1 cellular context compared by ENCODE assay signal in the genomic region with DNA sequence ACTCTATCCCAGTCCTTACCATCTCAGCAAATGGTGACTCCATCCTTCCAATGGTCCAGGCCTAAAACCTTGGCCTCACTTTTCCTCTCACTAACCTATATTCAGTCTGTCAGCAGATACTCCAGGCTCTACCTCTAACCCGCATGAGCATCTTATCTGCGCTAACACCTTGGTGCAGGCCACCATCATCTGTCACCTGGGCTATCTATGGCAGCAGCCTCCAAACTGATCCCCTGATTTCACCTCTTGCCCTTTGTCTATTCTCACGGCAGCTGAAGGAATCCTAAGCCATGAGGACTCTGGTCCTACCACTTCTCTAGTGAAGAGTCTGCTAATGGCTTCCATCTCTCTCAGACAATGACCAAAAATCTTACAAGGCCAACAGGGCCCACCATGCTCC.
TF ChIP-seq lines count a peak whose summit lies in the region.

No MANE protein-coding gene starts in this region.

TF ChIP-seq in K562, 482 proteins besides CTCF, POLR2A, EP300 and RAD21 (continues in another document):
- TF ChIP-seq BCL6 (CRISPR knock-in tag; IDR thresholded peaks at IDR 0.05) (no peak), ZFP36 (IDR thresholded peaks at IDR 0.05; ENCODE audit: low read depth, low read length, partially characterized antibody) (no peak), ZFX (CRISPR knock-in tag; IDR thresholded peaks at IDR 0.05) (no peak), ZNF174 (CRISPR knock-in tag; IDR thresholded peaks at IDR 0.05) (no peak), TCF3 (CRISPR knock-in tag; IDR thresholded peaks at IDR 0.05) (no peak), SMC3 (conservative IDR thresholded peaks at IDR 0.05; ENCODE audit: insufficient read depth, low read depth, low read length) (no peak), TEAD4 (IDR thresholded peaks at IDR 0.05; ENCODE audit: low read length) (peak; percentile 41; the same call in 1 of the 2 replicates), TEAD4 (CRISPR knock-in tag; IDR thresholded peaks at IDR 0.05; ENCODE audit: borderline replicate concordance) (no peak), PURB (CRISPR knock-in tag; IDR thresholded peaks at IDR 0.05; ENCODE audit: low read depth) (no peak), SAFB2 (IDR thresholded peaks at IDR 0.05; ENCODE audit: borderline replicate concordance, low read depth, low read length, severe bottlenecking) (no peak), DIDO1 (tag; IDR thresholded peaks at IDR 0.05; ENCODE audit: low read depth) (no peak), TAL1 (IDR thresholded peaks at IDR 0.05) (peak; percentile 46; the same call in 1 of the 2 replicates), BRF1 (IDR thresholded peaks at IDR 0.05; ENCODE audit: borderline replicate concordance, extremely low read depth, insufficient read length) (no peak), HDAC6 (IDR thresholded peaks at IDR 0.05; ENCODE audit: low read depth, low read length) (no peak), CBFA2T2 (conservative IDR thresholded peaks at IDR 0.05) (peak; percentile 55), MTA2 (IDR thresholded peaks at IDR 0.05; ENCODE audit: low read depth) (no peak), ERF (CRISPR knock-in tag; IDR thresholded peaks at IDR 0.05) (no peak), PHB (CRISPR knock-in tag; IDR thresholded peaks at IDR 0.05) (no peak), NCOA2 (IDR thresholded peaks at IDR 0.05; ENCODE audit: partially characterized antibody in 2 of 2) (no peak), ZNF354B (CRISPR knock-in tag; IDR thresholded peaks at IDR 0.05) (no peak), SMAD3 (CRISPR knock-in tag; conservative IDR thresholded peaks at IDR 0.05) (no peak), CBFA2T3 (IDR thresholded peaks at IDR 0.05) (peak; percentile 76), ESRRB (CRISPR knock-in tag; IDR thresholded peaks at IDR 0.05; ENCODE audit: borderline replicate concordance) (no peak), RCOR1 (IDR thresholded peaks at IDR 0.05; ENCODE audit: borderline replicate concordance in 1 of 2, low read depth in 2 of 2, low read length in 2 of 2) (no peak)
- TF ChIP-seq, protein P1, sequence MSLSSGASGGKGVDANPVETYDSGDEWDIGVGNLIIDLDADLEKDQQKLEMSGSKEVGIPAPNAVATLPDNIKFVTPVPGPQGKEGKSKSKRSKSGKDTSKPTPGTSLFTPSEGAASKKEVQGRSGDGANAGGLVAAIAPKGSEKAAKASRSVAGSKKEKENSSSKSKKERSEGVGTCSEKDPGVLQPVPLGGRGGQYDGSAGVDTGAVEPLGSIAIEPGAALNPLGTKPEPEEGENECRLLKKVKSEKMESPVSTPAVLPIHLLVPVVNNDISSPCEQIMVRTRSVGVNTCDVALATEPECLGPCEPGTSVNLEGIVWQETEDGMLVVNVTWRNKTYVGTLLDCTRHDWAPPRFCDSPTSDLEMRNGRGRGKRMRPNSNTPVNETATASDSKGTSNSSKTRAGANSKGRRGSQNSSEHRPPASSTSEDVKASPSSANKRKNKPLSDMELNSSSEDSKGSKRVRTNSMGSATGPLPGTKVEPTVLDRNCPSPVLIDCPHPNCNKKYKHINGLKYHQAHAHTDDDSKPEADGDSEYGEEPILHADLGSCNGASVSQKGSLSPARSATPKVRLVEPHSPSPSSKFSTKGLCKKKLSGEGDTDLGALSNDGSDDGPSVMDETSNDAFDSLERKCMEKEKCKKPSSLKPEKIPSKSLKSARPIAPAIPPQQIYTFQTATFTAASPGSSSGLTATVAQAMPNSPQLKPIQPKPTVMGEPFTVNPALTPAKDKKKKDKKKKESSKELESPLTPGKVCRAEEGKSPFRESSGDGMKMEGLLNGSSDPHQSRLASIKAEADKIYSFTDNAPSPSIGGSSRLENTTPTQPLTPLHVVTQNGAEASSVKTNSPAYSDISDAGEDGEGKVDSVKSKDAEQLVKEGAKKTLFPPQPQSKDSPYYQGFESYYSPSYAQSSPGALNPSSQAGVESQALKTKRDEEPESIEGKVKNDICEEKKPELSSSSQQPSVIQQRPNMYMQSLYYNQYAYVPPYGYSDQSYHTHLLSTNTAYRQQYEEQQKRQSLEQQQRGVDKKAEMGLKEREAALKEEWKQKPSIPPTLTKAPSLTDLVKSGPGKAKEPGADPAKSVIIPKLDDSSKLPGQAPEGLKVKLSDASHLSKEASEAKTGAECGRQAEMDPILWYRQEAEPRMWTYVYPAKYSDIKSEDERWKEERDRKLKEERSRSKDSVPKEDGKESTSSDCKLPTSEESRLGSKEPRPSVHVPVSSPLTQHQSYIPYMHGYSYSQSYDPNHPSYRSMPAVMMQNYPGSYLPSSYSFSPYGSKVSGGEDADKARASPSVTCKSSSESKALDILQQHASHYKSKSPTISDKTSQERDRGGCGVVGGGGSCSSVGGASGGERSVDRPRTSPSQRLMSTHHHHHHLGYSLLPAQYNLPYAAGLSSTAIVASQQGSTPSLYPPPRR (CRISPR knock-in tag; IDR thresholded peaks at IDR 0.05; ENCODE audit: borderline replicate concordance), result no peak
- TF ChIP-seq, protein P2, sequence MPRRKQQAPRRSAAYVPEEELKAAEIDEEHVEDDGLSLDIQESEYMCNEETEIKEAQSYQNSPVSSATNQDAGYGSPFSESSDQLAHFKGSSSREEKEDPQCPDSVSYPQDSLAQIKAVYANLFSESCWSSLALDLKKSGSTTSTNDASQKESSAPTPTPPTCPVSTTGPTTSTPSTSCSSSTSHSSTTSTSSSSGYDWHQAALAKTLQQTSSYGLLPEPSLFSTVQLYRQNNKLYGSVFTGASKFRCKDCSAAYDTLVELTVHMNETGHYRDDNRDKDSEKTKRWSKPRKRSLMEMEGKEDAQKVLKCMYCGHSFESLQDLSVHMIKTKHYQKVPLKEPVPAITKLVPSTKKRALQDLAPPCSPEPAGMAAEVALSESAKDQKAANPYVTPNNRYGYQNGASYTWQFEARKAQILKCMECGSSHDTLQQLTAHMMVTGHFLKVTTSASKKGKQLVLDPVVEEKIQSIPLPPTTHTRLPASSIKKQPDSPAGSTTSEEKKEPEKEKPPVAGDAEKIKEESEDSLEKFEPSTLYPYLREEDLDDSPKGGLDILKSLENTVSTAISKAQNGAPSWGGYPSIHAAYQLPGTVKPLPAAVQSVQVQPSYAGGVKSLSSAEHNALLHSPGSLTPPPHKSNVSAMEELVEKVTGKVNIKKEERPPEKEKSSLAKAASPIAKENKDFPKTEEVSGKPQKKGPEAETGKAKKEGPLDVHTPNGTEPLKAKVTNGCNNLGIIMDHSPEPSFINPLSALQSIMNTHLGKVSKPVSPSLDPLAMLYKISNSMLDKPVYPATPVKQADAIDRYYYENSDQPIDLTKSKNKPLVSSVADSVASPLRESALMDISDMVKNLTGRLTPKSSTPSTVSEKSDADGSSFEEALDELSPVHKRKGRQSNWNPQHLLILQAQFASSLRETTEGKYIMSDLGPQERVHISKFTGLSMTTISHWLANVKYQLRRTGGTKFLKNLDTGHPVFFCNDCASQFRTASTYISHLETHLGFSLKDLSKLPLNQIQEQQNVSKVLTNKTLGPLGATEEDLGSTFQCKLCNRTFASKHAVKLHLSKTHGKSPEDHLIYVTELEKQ (CRISPR knock-in tag; IDR thresholded peaks at IDR 0.05), result no peak
- TF ChIP-seq, protein P3, sequence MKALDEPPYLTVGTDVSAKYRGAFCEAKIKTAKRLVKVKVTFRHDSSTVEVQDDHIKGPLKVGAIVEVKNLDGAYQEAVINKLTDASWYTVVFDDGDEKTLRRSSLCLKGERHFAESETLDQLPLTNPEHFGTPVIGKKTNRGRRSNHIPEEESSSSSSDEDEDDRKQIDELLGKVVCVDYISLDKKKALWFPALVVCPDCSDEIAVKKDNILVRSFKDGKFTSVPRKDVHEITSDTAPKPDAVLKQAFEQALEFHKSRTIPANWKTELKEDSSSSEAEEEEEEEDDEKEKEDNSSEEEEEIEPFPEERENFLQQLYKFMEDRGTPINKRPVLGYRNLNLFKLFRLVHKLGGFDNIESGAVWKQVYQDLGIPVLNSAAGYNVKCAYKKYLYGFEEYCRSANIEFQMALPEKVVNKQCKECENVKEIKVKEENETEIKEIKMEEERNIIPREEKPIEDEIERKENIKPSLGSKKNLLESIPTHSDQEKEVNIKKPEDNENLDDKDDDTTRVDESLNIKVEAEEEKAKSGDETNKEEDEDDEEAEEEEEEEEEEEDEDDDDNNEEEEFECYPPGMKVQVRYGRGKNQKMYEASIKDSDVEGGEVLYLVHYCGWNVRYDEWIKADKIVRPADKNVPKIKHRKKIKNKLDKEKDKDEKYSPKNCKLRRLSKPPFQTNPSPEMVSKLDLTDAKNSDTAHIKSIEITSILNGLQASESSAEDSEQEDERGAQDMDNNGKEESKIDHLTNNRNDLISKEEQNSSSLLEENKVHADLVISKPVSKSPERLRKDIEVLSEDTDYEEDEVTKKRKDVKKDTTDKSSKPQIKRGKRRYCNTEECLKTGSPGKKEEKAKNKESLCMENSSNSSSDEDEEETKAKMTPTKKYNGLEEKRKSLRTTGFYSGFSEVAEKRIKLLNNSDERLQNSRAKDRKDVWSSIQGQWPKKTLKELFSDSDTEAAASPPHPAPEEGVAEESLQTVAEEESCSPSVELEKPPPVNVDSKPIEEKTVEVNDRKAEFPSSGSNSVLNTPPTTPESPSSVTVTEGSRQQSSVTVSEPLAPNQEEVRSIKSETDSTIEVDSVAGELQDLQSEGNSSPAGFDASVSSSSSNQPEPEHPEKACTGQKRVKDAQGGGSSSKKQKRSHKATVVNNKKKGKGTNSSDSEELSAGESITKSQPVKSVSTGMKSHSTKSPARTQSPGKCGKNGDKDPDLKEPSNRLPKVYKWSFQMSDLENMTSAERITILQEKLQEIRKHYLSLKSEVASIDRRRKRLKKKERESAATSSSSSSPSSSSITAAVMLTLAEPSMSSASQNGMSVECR (CRISPR knock-in tag; IDR thresholded peaks at IDR 0.05), result no peak
- TF ChIP-seq, protein P4, sequence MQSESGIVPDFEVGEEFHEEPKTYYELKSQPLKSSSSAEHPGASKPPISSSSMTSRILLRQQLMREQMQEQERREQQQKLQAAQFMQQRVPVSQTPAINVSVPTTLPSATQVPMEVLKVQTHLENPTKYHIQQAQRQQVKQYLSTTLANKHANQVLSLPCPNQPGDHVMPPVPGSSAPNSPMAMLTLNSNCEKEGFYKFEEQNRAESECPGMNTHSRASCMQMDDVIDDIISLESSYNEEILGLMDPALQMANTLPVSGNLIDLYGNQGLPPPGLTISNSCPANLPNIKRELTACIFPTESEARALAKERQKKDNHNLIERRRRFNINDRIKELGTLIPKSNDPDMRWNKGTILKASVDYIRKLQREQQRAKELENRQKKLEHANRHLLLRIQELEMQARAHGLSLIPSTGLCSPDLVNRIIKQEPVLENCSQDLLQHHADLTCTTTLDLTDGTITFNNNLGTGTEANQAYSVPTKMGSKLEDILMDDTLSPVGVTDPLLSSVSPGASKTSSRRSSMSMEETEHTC (IDR thresholded peaks at IDR 0.05), result no peak
- TF ChIP-seq, protein P5, sequence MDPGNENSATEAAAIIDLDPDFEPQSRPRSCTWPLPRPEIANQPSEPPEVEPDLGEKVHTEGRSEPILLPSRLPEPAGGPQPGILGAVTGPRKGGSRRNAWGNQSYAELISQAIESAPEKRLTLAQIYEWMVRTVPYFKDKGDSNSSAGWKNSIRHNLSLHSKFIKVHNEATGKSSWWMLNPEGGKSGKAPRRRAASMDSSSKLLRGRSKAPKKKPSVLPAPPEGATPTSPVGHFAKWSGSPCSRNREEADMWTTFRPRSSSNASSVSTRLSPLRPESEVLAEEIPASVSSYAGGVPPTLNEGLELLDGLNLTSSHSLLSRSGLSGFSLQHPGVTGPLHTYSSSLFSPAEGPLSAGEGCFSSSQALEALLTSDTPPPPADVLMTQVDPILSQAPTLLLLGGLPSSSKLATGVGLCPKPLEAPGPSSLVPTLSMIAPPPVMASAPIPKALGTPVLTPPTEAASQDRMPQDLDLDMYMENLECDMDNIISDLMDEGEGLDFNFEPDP (CRISPR knock-in tag; IDR thresholded peaks at IDR 0.05), result no peak
- TF ChIP-seq, protein P6, sequence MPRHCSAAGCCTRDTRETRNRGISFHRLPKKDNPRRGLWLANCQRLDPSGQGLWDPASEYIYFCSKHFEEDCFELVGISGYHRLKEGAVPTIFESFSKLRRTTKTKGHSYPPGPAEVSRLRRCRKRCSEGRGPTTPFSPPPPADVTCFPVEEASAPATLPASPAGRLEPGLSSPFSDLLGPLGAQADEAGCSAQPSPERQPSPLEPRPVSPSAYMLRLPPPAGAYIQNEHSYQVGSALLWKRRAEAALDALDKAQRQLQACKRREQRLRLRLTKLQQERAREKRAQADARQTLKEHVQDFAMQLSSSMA (CRISPR knock-in tag; IDR thresholded peaks at IDR 0.05), result no peak
- TF ChIP-seq, protein P7, sequence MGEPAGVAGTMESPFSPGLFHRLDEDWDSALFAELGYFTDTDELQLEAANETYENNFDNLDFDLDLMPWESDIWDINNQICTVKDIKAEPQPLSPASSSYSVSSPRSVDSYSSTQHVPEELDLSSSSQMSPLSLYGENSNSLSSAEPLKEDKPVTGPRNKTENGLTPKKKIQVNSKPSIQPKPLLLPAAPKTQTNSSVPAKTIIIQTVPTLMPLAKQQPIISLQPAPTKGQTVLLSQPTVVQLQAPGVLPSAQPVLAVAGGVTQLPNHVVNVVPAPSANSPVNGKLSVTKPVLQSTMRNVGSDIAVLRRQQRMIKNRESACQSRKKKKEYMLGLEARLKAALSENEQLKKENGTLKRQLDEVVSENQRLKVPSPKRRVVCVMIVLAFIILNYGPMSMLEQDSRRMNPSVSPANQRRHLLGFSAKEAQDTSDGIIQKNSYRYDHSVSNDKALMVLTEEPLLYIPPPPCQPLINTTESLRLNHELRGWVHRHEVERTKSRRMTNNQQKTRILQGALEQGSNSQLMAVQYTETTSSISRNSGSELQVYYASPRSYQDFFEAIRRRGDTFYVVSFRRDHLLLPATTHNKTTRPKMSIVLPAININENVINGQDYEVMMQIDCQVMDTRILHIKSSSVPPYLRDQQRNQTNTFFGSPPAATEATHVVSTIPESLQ (CRISPR knock-in tag; IDR thresholded peaks at IDR 0.05), result no peak
- TF ChIP-seq, protein P8, sequence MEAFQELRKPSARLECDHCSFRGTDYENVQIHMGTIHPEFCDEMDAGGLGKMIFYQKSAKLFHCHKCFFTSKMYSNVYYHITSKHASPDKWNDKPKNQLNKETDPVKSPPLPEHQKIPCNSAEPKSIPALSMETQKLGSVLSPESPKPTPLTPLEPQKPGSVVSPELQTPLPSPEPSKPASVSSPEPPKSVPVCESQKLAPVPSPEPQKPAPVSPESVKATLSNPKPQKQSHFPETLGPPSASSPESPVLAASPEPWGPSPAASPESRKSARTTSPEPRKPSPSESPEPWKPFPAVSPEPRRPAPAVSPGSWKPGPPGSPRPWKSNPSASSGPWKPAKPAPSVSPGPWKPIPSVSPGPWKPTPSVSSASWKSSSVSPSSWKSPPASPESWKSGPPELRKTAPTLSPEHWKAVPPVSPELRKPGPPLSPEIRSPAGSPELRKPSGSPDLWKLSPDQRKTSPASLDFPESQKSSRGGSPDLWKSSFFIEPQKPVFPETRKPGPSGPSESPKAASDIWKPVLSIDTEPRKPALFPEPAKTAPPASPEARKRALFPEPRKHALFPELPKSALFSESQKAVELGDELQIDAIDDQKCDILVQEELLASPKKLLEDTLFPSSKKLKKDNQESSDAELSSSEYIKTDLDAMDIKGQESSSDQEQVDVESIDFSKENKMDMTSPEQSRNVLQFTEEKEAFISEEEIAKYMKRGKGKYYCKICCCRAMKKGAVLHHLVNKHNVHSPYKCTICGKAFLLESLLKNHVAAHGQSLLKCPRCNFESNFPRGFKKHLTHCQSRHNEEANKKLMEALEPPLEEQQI (IDR thresholded peaks at IDR 0.05), result no peak
